21 cellular contexts compared by ENCODE assay signal in genomic region chr17:4198995-4199394, GRCh38.
"Had no signal": no experiment of that assay in that cellular context is flagged by ENCODE, and none has a peak within 500 bp of the region (broad histone marks: within the 10 kb centered on the region; RNA-seq: fewer than 3 reads in every experiment).

No MANE protein-coding gene starts in this region.

- DNase-seq: cortex of kidney; effector memory CD8-positive, alpha-beta T cell; esophagus squamous epithelium; glutamatergic neuron; immature natural killer cell; islet precursor cell; naive thymus-derived CD4-positive, alpha-beta T cell; pancreas; right lobe of liver; small intestine; stimulated activated CD4-positive, alpha-beta T cell treated with anti-CD3 and anti-CD28 coated beads, Interleukin-15, amount 100 ng/mL, for 24 hours; stimulated activated CD4-positive, alpha-beta T cell treated with anti-CD3 and anti-CD28 coated beads, Interleukin-4, amount 100 ng/mL, for 24 hours; stimulated activated naive B cell treated with anti-CD40 and anti-IgM and Interleukin-4, amounts not matched to agents 10 μg/mL and 1 μg/mL and 100 μg/mL, for 72 hours; upper lobe of left lung had no signal

- H3K27me3 Mint-ChIP-seq: effector memory CD8-positive, alpha-beta T cell; memory B cell; naive thymus-derived CD4-positive, alpha-beta T cell; stimulated activated naive B cell treated with anti-CD40 and anti-IgM and Interleukin-4, amounts not matched to agents 10 μg/mL and 1 μg/mL and 100 μg/mL, for 72 hours; stimulated activated naive CD8-positive, alpha-beta T cell treated with anti-CD3 and anti-CD28 coated beads, Interleukin-15, Interleukin-2, amounts not matched to agents 100 ng/mL and 50 ng/mL, for 24 hours had no signal

- H3K9me3 Mint-ChIP-seq: effector memory CD8-positive, alpha-beta T cell; immature natural killer cell; memory B cell; naive thymus-derived CD4-positive, alpha-beta T cell; nephron; neural progenitor cell; stimulated activated naive B cell treated with anti-CD40 and anti-IgM and Interleukin-4, amounts not matched to agents 10 μg/mL and 1 μg/mL and 100 μg/mL, for 72 hours; stimulated activated naive CD8-positive, alpha-beta T cell treated with anti-CD3 and anti-CD28 coated beads, Interleukin-15, Interleukin-2, amounts not matched to agents 100 ng/mL and 50 ng/mL, for 24 hours had no signal

- H3K4me1 ChIP-seq: neural progenitor cell, pancreas, right lobe of liver, upper lobe of left lung had no signal

- H3K27me3 ChIP-seq: esophagus squamous epithelium, neural progenitor cell, pancreas, right lobe of liver, tibial nerve, upper lobe of left lung had no signal

- H3K4me2 ChIP-seq: neural progenitor cell had no signal

- H3K27ac Mint-ChIP-seq: effector memory CD8-positive, alpha-beta T cell; immature natural killer cell; memory B cell; nephron; neural progenitor cell; stimulated activated naive B cell treated with anti-CD40 and anti-IgM and Interleukin-4, amounts not matched to agents 10 μg/mL and 1 μg/mL and 100 μg/mL, for 72 hours; stimulated activated naive CD8-positive, alpha-beta T cell treated with anti-CD3 and anti-CD28 coated beads, Interleukin-15, Interleukin-2, amounts not matched to agents 100 ng/mL and 50 ng/mL, for 24 hours had no signal

- H3K27ac ChIP-seq: esophagus squamous epithelium, neural progenitor cell, pancreas, right lobe of liver, tibial nerve, upper lobe of left lung had no signal

- H3K9ac ChIP-seq: neural progenitor cell had no signal

- H3K4me3 Mint-ChIP-seq: effector memory CD8-positive, alpha-beta T cell; immature natural killer cell; memory B cell; naive thymus-derived CD4-positive, alpha-beta T cell; nephron; neural progenitor cell; stimulated activated naive B cell treated with anti-CD40 and anti-IgM and Interleukin-4, amounts not matched to agents 10 μg/mL and 1 μg/mL and 100 μg/mL, for 72 hours; stimulated activated naive CD8-positive, alpha-beta T cell treated with anti-CD3 and anti-CD28 coated beads, Interleukin-15, Interleukin-2, amounts not matched to agents 100 ng/mL and 50 ng/mL, for 24 hours had no signal

- ATAC-seq: pancreas had no signal

- H3K4me1 Mint-ChIP-seq: immature natural killer cell; memory B cell; neural progenitor cell; stimulated activated naive B cell treated with anti-CD40 and anti-IgM and Interleukin-4, amounts not matched to agents 10 μg/mL and 1 μg/mL and 100 μg/mL, for 72 hours had no signal

- H3K4me3 ChIP-seq: esophagus squamous epithelium, lung, neural progenitor cell, pancreas, right lobe of liver, thoracic aorta, tibial nerve, upper lobe of left lung had no signal
